26 cellular contexts compared by ENCODE assay signal in the genomic region with DNA sequence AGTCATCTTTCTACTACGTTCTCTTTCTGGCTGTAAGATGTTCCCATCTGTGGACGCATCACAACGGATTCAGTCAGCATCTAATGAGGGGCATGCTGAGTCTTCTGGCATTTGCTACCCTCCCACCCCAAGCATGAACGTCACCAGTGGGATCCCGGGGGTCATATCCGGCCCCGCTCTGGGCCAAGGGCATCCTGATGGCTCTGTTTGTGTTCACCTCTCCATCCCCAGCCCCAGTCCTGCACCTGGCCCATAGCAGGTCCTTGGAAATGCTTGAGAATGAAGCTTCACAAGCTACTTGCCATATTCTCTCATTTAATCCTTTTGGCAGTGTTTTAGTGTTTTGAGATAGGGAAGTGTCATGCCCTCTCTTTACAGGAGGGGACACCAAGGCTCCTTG. TPM values are rescaled to one million over a fixed set of nuclear protein-coding genes. Genes with fewer than 3 reads are reported as not detected.
"Had no signal": no experiment of that assay in that cellular context is flagged by ENCODE, and none has a peak within 500 bp of the region (broad histone marks: within the 10 kb centered on the region; RNA-seq: fewer than 3 reads in every experiment).

No MANE protein-coding gene starts in this region.

- H3K27ac ChIP-seq: coronary artery, dorsolateral prefrontal cortex, esophagus muscularis mucosa, foreskin keratinocyte, gastroesophageal sphincter, heart left ventricle, hepatocyte, lower lobe of right lung had no signal

- H2AFZ ChIP-seq: hepatocyte had no signal

- H3K4me2 ChIP-seq: hepatocyte had no signal

- H3K4me1 Mint-ChIP-seq: immature natural killer cell, mesothelial cell of epicardium, naive B cell had no signal

- DNase-seq: dermis blood vessel endothelial cell; dorsolateral prefrontal cortex; effector CD4-positive, alpha-beta T cell; effector memory CD4-positive, alpha-beta T cell; foreskin keratinocyte; heart left ventricle; hypothalamus; immature natural killer cell; islet precursor cell; kidney; kidney glomerular epithelial cell; left colon; left ventricle myocardium superior; lower lobe of right lung; mesenchymal stem cell; mucosa of descending colon; naive B cell had no signal

- ATAC-seq: foreskin keratinocyte, gastroesophageal sphincter, heart left ventricle, left colon, left lobe of liver, left ventricle myocardium superior, lower lobe of right lung, mucosa of descending colon had no signal

- H3K4me1 ChIP-seq: esophagus muscularis mucosa, foreskin keratinocyte, gastroesophageal sphincter, heart left ventricle, lower lobe of right lung had no signal

- H3K27me3 ChIP-seq: dorsolateral prefrontal cortex, esophagus muscularis mucosa, foreskin keratinocyte, gastroesophageal sphincter, heart left ventricle, hepatocyte had no signal

- H3K79me2 ChIP-seq: hepatocyte had no signal

- H3K27ac Mint-ChIP-seq: immature natural killer cell, mesothelial cell of epicardium had no signal

- H3K36me3 Mint-ChIP-seq: mesothelial cell of epicardium had no signal

- H3K4me3 Mint-ChIP-seq: immature natural killer cell, mesothelial cell of epicardium had no signal

RNA-seq across cellular contexts. Expression of gene APCDD1L, which starts 14.9 kb away (rescaled TPM):
- total RNA-seq: frontal cortex, lower lobe of right lung, lung microvascular endothelial cell, mesenteric fat pad, mesothelial cell of epicardium had no signal
